Comparison of ENCODE assay signal across 3 cellular contexts in the genomic region with DNA sequence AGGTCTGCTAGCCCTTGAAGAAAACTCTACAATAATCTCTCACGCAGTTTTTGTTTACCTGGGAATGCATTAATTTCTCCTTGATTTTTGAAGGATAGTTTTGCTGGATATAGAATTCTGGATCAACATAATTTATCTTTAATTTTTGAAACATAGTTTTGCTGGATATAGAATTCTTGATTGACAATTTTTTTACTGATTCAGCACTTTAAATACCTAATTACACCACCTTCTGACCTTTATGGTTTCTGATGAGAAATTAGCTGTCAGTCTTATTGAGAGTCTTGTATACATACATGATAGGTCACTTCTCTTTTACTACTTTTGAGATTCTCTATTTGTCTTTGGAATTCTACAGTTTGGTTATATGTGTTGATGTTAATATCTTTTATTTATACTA.
TF ChIP-seq lines count a peak whose summit lies in the region.

No MANE protein-coding gene starts in this region.

TF ChIP-seq in A549, 52 proteins besides CTCF, POLR2A, EP300 and RAD21:
- TF ChIP-seq HOXA7 (CRISPR knock-in tag; IDR thresholded peaks at IDR 0.05) (no peak), JUNB (IDR thresholded peaks at IDR 0.05) (no peak), MAFK (IDR thresholded peaks at IDR 0.05; ENCODE audit: partially characterized antibody) (peak; percentile 60)

TF ChIP-seq in IMR-90, 13 proteins besides CTCF, POLR2A, EP300 and RAD21:
- TF ChIP-seq, protein P1, sequence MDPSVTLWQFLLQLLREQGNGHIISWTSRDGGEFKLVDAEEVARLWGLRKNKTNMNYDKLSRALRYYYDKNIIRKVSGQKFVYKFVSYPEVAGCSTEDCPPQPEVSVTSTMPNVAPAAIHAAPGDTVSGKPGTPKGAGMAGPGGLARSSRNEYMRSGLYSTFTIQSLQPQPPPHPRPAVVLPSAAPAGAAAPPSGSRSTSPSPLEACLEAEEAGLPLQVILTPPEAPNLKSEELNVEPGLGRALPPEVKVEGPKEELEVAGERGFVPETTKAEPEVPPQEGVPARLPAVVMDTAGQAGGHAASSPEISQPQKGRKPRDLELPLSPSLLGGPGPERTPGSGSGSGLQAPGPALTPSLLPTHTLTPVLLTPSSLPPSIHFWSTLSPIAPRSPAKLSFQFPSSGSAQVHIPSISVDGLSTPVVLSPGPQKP (IDR thresholded peaks at IDR 0.05; ENCODE audit: borderline replicate concordance, low read depth, low read length) = no peak
- TF ChIP-seq MAFK (IDR thresholded peaks at IDR 0.05; ENCODE audit: low read depth, low read length) = peak; percentile 88

TF ChIP-seq in K562, 482 proteins besides CTCF, POLR2A, EP300 and RAD21:
- TF ChIP-seq, protein P2, sequence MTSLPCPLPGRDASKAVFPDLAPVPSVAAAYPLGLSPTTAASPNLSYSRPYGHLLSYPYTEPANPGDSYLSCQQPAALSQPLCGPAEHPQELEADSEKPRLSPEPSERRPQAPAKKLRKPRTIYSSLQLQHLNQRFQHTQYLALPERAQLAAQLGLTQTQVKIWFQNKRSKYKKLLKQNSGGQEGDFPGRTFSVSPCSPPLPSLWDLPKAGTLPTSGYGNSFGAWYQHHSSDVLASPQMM (CRISPR knock-in tag; IDR thresholded peaks at IDR 0.05) = no peak
- TF ChIP-seq MAFK (IDR thresholded peaks at IDR 0.05; ENCODE audit: low read length) (peak; percentile 34; the same call in 1 of the 2 replicates), ZNF3 (CRISPR knock-in tag; IDR thresholded peaks at IDR 0.05) (no peak), HMG20B (CRISPR knock-in tag; IDR thresholded peaks at IDR 0.05) (no peak), HMGN3 (IDR thresholded peaks at IDR 0.05; ENCODE audit: borderline replicate concordance, extremely low read depth, insufficient read length, low read depth, low read length) (no peak), MTA2 (IDR thresholded peaks at IDR 0.05; ENCODE audit: low read depth) (no peak), ZFP1 (CRISPR knock-in tag; IDR thresholded peaks at IDR 0.05) (0 out of 2 replicates have a peak, but pooled peaks have one; percentile 25), OTX1 (CRISPR knock-in tag; IDR thresholded peaks at IDR 0.05) (no peak), GTF2F1 (IDR thresholded peaks at IDR 0.05; ENCODE audit: low read depth, low read length) (no peak), SMAD2 (IDR thresholded peaks at IDR 0.05; ENCODE audit: low read depth, low read length) (no peak), EZH2 (IDR thresholded peaks at IDR 0.05; ENCODE audit: borderline replicate concordance, low read depth, low read length) (no peak), ZNF316 (IDR thresholded peaks at IDR 0.05) (peak; percentile 65), SREBF1 (IDR thresholded peaks at IDR 0.05; ENCODE audit: borderline replicate concordance, low read depth, low read length) (no peak), MYBL2 (IDR thresholded peaks at IDR 0.05; ENCODE audit: low read depth) (no peak), MYBL2 (CRISPR knock-in tag; IDR thresholded peaks at IDR 0.05; ENCODE audit: borderline replicate concordance) (no peak), TAL1 (IDR thresholded peaks at IDR 0.05) (no peak), BRD9 (IDR thresholded peaks at IDR 0.05; ENCODE audit: low read depth, partially characterized antibody) (no peak), MAFF (IDR thresholded peaks at IDR 0.05; ENCODE audit: low read length) (peak; percentile 34; the same call in 1 of the 2 replicates), BCOR (IDR thresholded peaks at IDR 0.05) (no peak), HSF4 (CRISPR knock-in tag; IDR thresholded peaks at IDR 0.05; ENCODE audit: borderline replicate concordance) (no peak), NUFIP1 (IDR thresholded peaks at IDR 0.05; ENCODE audit: partially characterized antibody) (no peak), HDAC6 (IDR thresholded peaks at IDR 0.05; ENCODE audit: low read depth, low read length) (no peak), MAFG (tag; conservative IDR thresholded peaks at IDR 0.05) (peak; percentile 54; the same call in 1 of the 2 replicates)
- TF ChIP-seq, protein P3, sequence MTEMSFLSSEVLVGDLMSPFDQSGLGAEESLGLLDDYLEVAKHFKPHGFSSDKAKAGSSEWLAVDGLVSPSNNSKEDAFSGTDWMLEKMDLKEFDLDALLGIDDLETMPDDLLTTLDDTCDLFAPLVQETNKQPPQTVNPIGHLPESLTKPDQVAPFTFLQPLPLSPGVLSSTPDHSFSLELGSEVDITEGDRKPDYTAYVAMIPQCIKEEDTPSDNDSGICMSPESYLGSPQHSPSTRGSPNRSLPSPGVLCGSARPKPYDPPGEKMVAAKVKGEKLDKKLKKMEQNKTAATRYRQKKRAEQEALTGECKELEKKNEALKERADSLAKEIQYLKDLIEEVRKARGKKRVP (CRISPR knock-in tag; IDR thresholded peaks at IDR 0.05) = no peak
- TF ChIP-seq, protein P4, sequence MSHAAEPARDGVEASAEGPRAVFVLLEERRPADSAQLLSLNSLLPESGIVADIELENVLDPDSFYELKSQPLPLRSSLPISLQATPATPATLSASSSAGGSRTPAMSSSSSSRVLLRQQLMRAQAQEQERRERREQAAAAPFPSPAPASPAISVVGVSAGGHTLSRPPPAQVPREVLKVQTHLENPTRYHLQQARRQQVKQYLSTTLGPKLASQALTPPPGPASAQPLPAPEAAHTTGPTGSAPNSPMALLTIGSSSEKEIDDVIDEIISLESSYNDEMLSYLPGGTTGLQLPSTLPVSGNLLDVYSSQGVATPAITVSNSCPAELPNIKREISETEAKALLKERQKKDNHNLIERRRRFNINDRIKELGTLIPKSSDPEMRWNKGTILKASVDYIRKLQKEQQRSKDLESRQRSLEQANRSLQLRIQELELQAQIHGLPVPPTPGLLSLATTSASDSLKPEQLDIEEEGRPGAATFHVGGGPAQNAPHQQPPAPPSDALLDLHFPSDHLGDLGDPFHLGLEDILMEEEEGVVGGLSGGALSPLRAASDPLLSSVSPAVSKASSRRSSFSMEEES (CRISPR knock-in tag; IDR thresholded peaks at IDR 0.05) = no peak
TF ChIP-seq in K562: peak in this region for 5.
